11 cellular contexts compared by ENCODE assay signal in the genomic region with DNA sequence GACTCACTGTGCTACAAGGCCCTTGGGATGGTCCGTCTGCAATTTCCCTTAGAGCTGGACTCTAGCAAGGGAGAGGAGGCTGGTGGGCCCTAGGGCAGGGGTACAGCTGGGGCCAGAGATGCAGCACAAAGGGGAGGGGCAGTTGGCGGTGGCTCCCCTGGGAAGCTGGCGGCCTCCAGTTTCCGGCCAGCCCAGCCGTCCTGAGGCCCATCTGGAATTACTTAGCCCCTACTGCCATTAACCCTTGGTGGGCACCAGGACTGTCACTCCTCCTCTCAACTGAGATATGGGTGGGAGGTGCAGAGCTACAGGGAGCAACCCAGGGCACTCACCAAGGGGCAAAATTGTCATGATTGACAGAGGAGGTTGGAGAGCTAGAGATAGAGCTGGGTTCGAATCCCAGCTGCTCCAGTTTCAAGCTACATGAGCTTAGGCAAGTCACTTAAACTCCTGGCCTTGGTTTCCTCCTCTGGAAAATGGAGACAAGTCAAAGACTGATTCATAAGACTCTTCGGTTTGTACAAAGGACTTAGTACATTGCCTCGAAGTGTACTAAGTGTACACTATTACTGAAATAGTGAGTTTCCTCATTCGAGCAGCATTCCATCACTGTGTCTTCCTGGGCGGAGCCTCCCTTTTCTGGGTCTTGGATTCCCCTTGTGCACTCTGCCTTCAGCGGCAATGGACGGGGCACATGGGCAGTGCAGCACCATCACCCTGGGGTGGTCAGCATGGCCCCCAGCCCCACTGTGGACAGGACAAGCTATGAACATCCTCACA. TPM values are rescaled to one million over a fixed set of nuclear protein-coding genes. Genes with fewer than 3 reads are reported as not detected.
DNase-seq lines count a peak whose midpoint lies in the region; ATAC-seq and TF ChIP-seq lines count a peak whose summit lies in the region.
"Had no signal": no experiment of that assay in that cellular context is flagged by ENCODE, and none has a peak within 500 bp of the region (broad histone marks: within the 10 kb centered on the region; RNA-seq: fewer than 3 reads in every experiment).

No MANE protein-coding gene starts in this region.

- peak overlapping the region; percentile 52 for H3K27ac ChIP-seq in ACC112 (ENCODE audit: low read depth, low read length)
- peak overlapping the region; percentile 94 to 96 for H3K27ac ChIP-seq in SK-N-SH (ENCODE audit: low read depth in 2 of 2, low read length in 1 of 2)
- H3K27ac ChIP-seq in CD8-positive, alpha-beta memory T cell (ENCODE audit: low read depth, low read length) = no peak overlapping the region

- peak overlapping the region; percentile 23; the same call in 1 of the 2 replicates for H3K4me2 ChIP-seq in SK-N-SH

- H3K27me3 ChIP-seq in ACC112 (ENCODE audit: insufficient read depth, low read length) (no peaks in the 10 kb centered on the region), SK-N-SH (ENCODE audit: insufficient read depth) (no peaks in the 10 kb centered on the region)
- H3K27me3 ChIP-seq in CD8-positive, alpha-beta memory T cell (ENCODE audit: insufficient read depth, low read length, poor library complexity, severe bottlenecking) = no peaks in the 10 kb centered on the region

- H3K4me3 ChIP-seq in ACC112 (ENCODE audit: low read depth, low read length) = peak overlapping the region; percentile 11; the same call in 1 of the 2 replicates
- H3K4me3 ChIP-seq in SK-N-SH (ENCODE audit: low read depth in 2 of 2, low read length in 1 of 2) = peak overlapping the region in 1 of 2 experiments; percentile 7; a peak in 1 of 4 replicates
- H3K4me3 ChIP-seq in CD8-positive, alpha-beta memory T cell (ENCODE audit: low read length) = no peak overlapping the region

- peaks cover 16% of the 10 kb centered on the region for H3K79me2 ChIP-seq in ACC112 (ENCODE audit: control insufficient read depth, insufficient read depth, low read length, unreplicated experiment)
- H3K79me2 ChIP-seq in SK-N-SH (ENCODE audit: insufficient read depth) = peaks cover 22% of the 10 kb centered on the region

- H3K9me2 ChIP-seq in SK-N-SH = no peaks in the 10 kb centered on the region

- peaks cover 11% of the 10 kb centered on the region for H3K36me3 Mint-ChIP-seq in osteocyte (ENCODE audit: unreplicated experiment)
- H3K36me3 Mint-ChIP-seq in CD8-positive, alpha-beta memory T cell = no peaks in the 10 kb centered on the region
- H3K36me3 Mint-ChIP-seq: stimulated activated memory B cell treated with anti-CD40 and anti-IgM and Interleukin-4, amounts not matched to agents 10 μg/mL and 1 μg/mL and 100 μg/mL, for 72 hours had no signal

- DNase-seq in SK-N-SH (peak; percentile 90), fibroblast of peridontal ligament (ENCODE audit: extremely low read depth) (peak; percentile 56), osteocyte (ENCODE audit: extremely low spot score, unreplicated experiment) (peak; percentile 89), mesenteric fat pad (ENCODE audit: low spot score) (no peak), NCI-H1694 treated with DMSO at 0.1 percent for 48 hours (lab: John Stamatoyannopoulos, UW) (no peak)
- DNase-seq in CD8-positive, alpha-beta memory T cell = no peak
- DNase-seq: hypothalamus, NCI-H82 had no signal

- WGBS in SK-N-SH (ENCODE audit: low lambda C conversion rate) = 52% methylated on average over 6 of the region's 12 CpGs

- no peaks in the 10 kb centered on the region for H3K9me3 ChIP-seq in SK-N-SH
- no peaks in the 10 kb centered on the region for H3K9me3 ChIP-seq in CD8-positive, alpha-beta memory T cell (ENCODE audit: low read length)

- no peak overlapping the region for H3K9ac ChIP-seq in SK-N-SH

- no peaks in the 10 kb centered on the region for H3K9me3 Mint-ChIP-seq in osteocyte (ENCODE audit: unreplicated experiment)
- no peaks in the 10 kb centered on the region for H3K9me3 Mint-ChIP-seq in CD8-positive, alpha-beta memory T cell
- H3K9me3 Mint-ChIP-seq: stimulated activated memory B cell treated with anti-CD40 and anti-IgM and Interleukin-4, amounts not matched to agents 10 μg/mL and 1 μg/mL and 100 μg/mL, for 72 hours had no signal

- peaks cover 38% of the 10 kb centered on the region for H3F3A ChIP-seq in SK-N-SH (replicated peaks; ENCODE audit: insufficient read depth)

- no peaks in the 10 kb centered on the region for H3K27me3 Mint-ChIP-seq in osteocyte (ENCODE audit: unreplicated experiment)
- H3K27me3 Mint-ChIP-seq in CD8-positive, alpha-beta memory T cell = peaks cover 11 to 15% of the 10 kb centered on the region in 2 donors
- H3K27me3 Mint-ChIP-seq: stimulated activated memory B cell treated with anti-CD40 and anti-IgM and Interleukin-4, amounts not matched to agents 10 μg/mL and 1 μg/mL and 100 μg/mL, for 72 hours had no signal

- no peak for ATAC-seq in HG02973 (IDR thresholded peaks at IDR 0.05; ENCODE audit: unreplicated experiment)
- ATAC-seq: stimulated activated memory B cell treated with anti-CD40 and anti-IgM and Interleukin-4, amounts not matched to agents 10 μg/mL and 1 μg/mL and 100 μg/mL, for 72 hours had no signal

- TF ChIP-seq CTCF in SK-N-SH (IDR thresholded peaks at IDR 0.05) = no peak
- no peak for TF ChIP-seq CTCF in osteocyte (IDR thresholded peaks at IDR 0.05)

- peak; percentile 52 to 85; a peak in 3 of 4 replicates for TF ChIP-seq EP300 in SK-N-SH (IDR thresholded peaks at IDR 0.05; ENCODE audit: borderline replicate concordance in 1 of 2, low read depth in 1 of 2, low read length in 1 of 2)

- peak overlapping the region; percentile 67 for H3K4me3 Mint-ChIP-seq in osteocyte (ENCODE audit: unreplicated experiment)
- no peak overlapping the region for H3K4me3 Mint-ChIP-seq in CD8-positive, alpha-beta memory T cell
- H3K4me3 Mint-ChIP-seq: stimulated activated memory B cell treated with anti-CD40 and anti-IgM and Interleukin-4, amounts not matched to agents 10 μg/mL and 1 μg/mL and 100 μg/mL, for 72 hours had no signal

- no peak; the same call in 1 of the 2 replicates for TF ChIP-seq RAD21 in SK-N-SH (IDR thresholded peaks at IDR 0.05; ENCODE audit: low read length)

- H4K20me1 ChIP-seq in SK-N-SH (ENCODE audit: insufficient read depth) = peaks cover 4% of the 10 kb centered on the region; the same call in 1 of the 2 replicates

- peaks cover 67% of the 10 kb centered on the region for H3K4me1 Mint-ChIP-seq in osteocyte (ENCODE audit: unreplicated experiment)
- peaks cover 6 to 10% (median 7%) of the 10 kb centered on the region in 3 donors for H3K4me1 Mint-ChIP-seq in CD8-positive, alpha-beta memory T cell

- H3K27ac Mint-ChIP-seq in osteocyte (ENCODE audit: unreplicated experiment) = peak overlapping the region; percentile 94
- no peak overlapping the region for H3K27ac Mint-ChIP-seq in CD8-positive, alpha-beta memory T cell
- H3K27ac Mint-ChIP-seq: stimulated activated memory B cell treated with anti-CD40 and anti-IgM and Interleukin-4, amounts not matched to agents 10 μg/mL and 1 μg/mL and 100 μg/mL, for 72 hours had no signal

- peaks cover 58% of the 10 kb centered on the region for H3K4me1 ChIP-seq in ACC112 (ENCODE audit: control insufficient read depth, insufficient read depth, low read length, unreplicated experiment)
- H3K4me1 ChIP-seq in SK-N-SH (ENCODE audit: control insufficient read depth in 1 of 2, insufficient read depth in 2 of 2, low read depth in 1 of 2, low read length in 1 of 2) = peaks cover 32 to 75% of the 10 kb centered on the region in 2 experiments
- H3K4me1 ChIP-seq in CD8-positive, alpha-beta memory T cell (ENCODE audit: insufficient read depth, low read length) = peaks cover 6% of the 10 kb centered on the region

- H3K36me3 ChIP-seq in ACC112 (ENCODE audit: insufficient read depth, low read length) (no peaks in the 10 kb centered on the region), SK-N-SH (replicated peaks in 1 of 2; ENCODE audit: control insufficient read depth in 1 of 2, insufficient read depth in 2 of 2, low read length in 1 of 2) (peaks cover 0 to 4% of the 10 kb centered on the region in 2 experiments)
- no peaks in the 10 kb centered on the region for H3K36me3 ChIP-seq in CD8-positive, alpha-beta memory T cell (ENCODE audit: insufficient read depth, low read length)

- H2AFZ ChIP-seq in ACC112 (ENCODE audit: low read length, unreplicated experiment) (peak overlapping the region; percentile 19), SK-N-SH (ENCODE audit: low read depth) (no peak overlapping the region)

- CTCF ChIA-PET in SK-N-SH (lab: Yijun Ruan, JAX) = interaction anchor here (0.7 to 1.9 kb wide), 9 partner anchors 9 to 69 kb away, joined by 3 to 10 read pairs (median 3); no protein-coding TSS in a partner anchor
- CTCF ChIA-PET in CD8-positive, alpha-beta memory T cell (lab: Charles Lee) = interaction anchor here (1.1 to 1.4 kb wide), 6 partner anchors 9 to 278 kb away, joined by 3 to 6 read pairs (median 3); no protein-coding TSS in a partner anchor

- POLR2A ChIA-PET in SK-N-SH (lab: Yijun Ruan, JAX) = interaction anchor here (0.5 to 0.9 kb wide), 2 partner anchors 32 to 33 kb away, joined by 3 to 5 read pairs; no protein-coding TSS in a partner anchor
- POLR2A ChIA-PET in CD8-positive, alpha-beta memory T cell (lab: Charles Lee) = no interaction called here

RNA-seq across cellular contexts. Expression of gene PDGFRB, which starts 2.7 kb away (rescaled TPM):
- polyA plus RNA-seq in SK-N-SH (2012; rRNA removed) = 25.9 and 32.1 TPM in 2 replicates
- 13.2 and 19.7 TPM in 2 replicates for polyA plus RNA-seq in SK-N-SH (2012; cell fraction: cytosol; rRNA removed)
- polyA plus RNA-seq in SK-N-SH (2012; cell fraction: nucleus; rRNA removed) = 57.0 and 58.5 TPM in 2 replicates
- total RNA-seq in osteocyte (1,093 and 1,131 TPM in 2 replicates), mesenteric fat pad (201 TPM)
- total RNA-seq in CD8-positive, alpha-beta memory T cell = 1 to 10 TPM in 1 of 2 experiments, under 1 TPM in 1; 0.66 to 2.0 TPM
- polyA plus RNA-seq in CD8-positive, alpha-beta memory T cell = 0.81 TPM

RNA-seq across cellular contexts. Expression of gene CDX1, which starts 8.2 kb away (rescaled TPM):
- polyA plus RNA-seq in SK-N-SH (2012; rRNA removed) = 0.23 and 0.26 TPM in 2 replicates
- polyA plus RNA-seq in SK-N-SH (2012; cell fraction: cytosol; rRNA removed) = 0.19 and 0.26 TPM in 2 replicates
- 0.25 and 0.39 TPM in 2 replicates for polyA plus RNA-seq in SK-N-SH (2012; cell fraction: nucleus; rRNA removed)
- total RNA-seq in osteocyte = 0.71 and 1.0 TPM in 2 replicates
- total RNA-seq in CD8-positive, alpha-beta memory T cell = not detected
- polyA plus RNA-seq in CD8-positive, alpha-beta memory T cell = not detected
- 0.35 TPM for total RNA-seq in mesenteric fat pad

RNA-seq across cellular contexts. Expression of gene SLC6A7, which starts 31.5 kb away (rescaled TPM):
- not detected in 2 replicates for polyA plus RNA-seq in SK-N-SH (2012; rRNA removed)
- polyA plus RNA-seq in SK-N-SH (2012; cell fraction: cytosol; rRNA removed) = not detected in 2 replicates
- 0.04 and 0.08 TPM in 2 replicates for polyA plus RNA-seq in SK-N-SH (2012; cell fraction: nucleus; rRNA removed)
- total RNA-seq in osteocyte (not detected in 2 replicates), mesenteric fat pad (not detected)
- not detected for total RNA-seq in CD8-positive, alpha-beta memory T cell
- not detected for polyA plus RNA-seq in CD8-positive, alpha-beta memory T cell

Comparison
In these comparisons a context has a peak if more than half of its experiments do, and no peak if none do; other contexts are left out.
1. DNase-seq: peak in SK-N-SH (single experiment), fibroblast of peridontal ligament (single experiment) and osteocyte (single experiment); none in CD8-positive, alpha-beta memory T cell (0 of 5), mesenteric fat pad (single experiment) and NCI-H1694 treated with DMSO at 0.1 percent for 48 hours (single experiment).
2. RNA of gene PDGFRB, which starts 2.7 kb away (total RNA-seq): 1,093 to 1,131 TPM in osteocyte and 201 TPM in mesenteric fat pad (single experiment); 0.66 to 2.0 TPM in CD8-positive, alpha-beta memory T cell; every median in the first group is over 10 times any median in the second.